1 cellular context compared by ENCODE assay signal in genomic region chr2:42957109-42958035, GRCh38.
TF ChIP-seq lines count a peak whose summit lies in the region.

No MANE protein-coding gene starts in this region.

TF ChIP-seq in HepG2, 621 proteins besides CTCF, POLR2A, EP300 and RAD21 (continued from another document and continues in another):
- TF ChIP-seq MNT (IDR thresholded peaks at IDR 0.05) (no peak), RELA (CRISPR knock-in tag; IDR thresholded peaks at IDR 0.05) (no peak), ZNF597 (CRISPR knock-in tag; IDR thresholded peaks at IDR 0.05) (no peak), ZNF556 (CRISPR knock-in tag; IDR thresholded peaks at IDR 0.05; ENCODE audit: borderline replicate concordance) (no peak), TP53 (CRISPR knock-in tag; conservative IDR thresholded peaks at IDR 0.05) (no peak), CREBL2 (CRISPR knock-in tag; IDR thresholded peaks at IDR 0.05; ENCODE audit: borderline replicate concordance) (no peak), ZBTB1 (CRISPR knock-in tag; IDR thresholded peaks at IDR 0.05; ENCODE audit: borderline replicate concordance) (no peak), MXD3 (CRISPR knock-in tag; IDR thresholded peaks at IDR 0.05) (no peak), ZEB1 (IDR thresholded peaks at IDR 0.05; ENCODE audit: insufficient replicate concordance, low read depth) (no peak), TBP (CRISPR knock-in tag; IDR thresholded peaks at IDR 0.05) (no peak), HNF1A (IDR thresholded peaks at IDR 0.05; ENCODE audit: low read depth) (peak; percentile 43; the same call in 1 of the 2 replicates), HNF1A (CRISPR knock-in tag; IDR thresholded peaks at IDR 0.05; ENCODE audit: borderline replicate concordance) (no peak), ZNF691 (CRISPR knock-in tag; IDR thresholded peaks at IDR 0.05; ENCODE audit: borderline replicate concordance, low read depth) (no peak), ZNF510 (CRISPR knock-in tag; IDR thresholded peaks at IDR 0.05; ENCODE audit: low read depth) (no peak), HMG20B (CRISPR knock-in tag; conservative IDR thresholded peaks at IDR 0.05) (no peak), ZNF101 (CRISPR knock-in tag; IDR thresholded peaks at IDR 0.05; ENCODE audit: borderline replicate concordance, low read depth) (no peak), PATZ1 (CRISPR knock-in tag; IDR thresholded peaks at IDR 0.05) (no peak; the same call in 1 of the 2 replicates), ZNF280D (CRISPR knock-in tag; IDR thresholded peaks at IDR 0.05) (no peak), CENPBD1 (CRISPR knock-in tag; IDR thresholded peaks at IDR 0.05; ENCODE audit: borderline replicate concordance, low read depth) (no peak), ZFX (CRISPR knock-in tag; IDR thresholded peaks at IDR 0.05; ENCODE audit: low read depth) (0 out of 2 replicates have a peak, but pooled peaks have one; percentile 19), ZNF225 (CRISPR knock-in tag; IDR thresholded peaks at IDR 0.05) (no peak), ZNF850 (CRISPR knock-in tag; conservative IDR thresholded peaks at IDR 0.05) (no peak), NR2C2 (CRISPR knock-in tag; IDR thresholded peaks at IDR 0.05; ENCODE audit: borderline replicate concordance) (peak; percentile 61), HNRNPUL1 (IDR thresholded peaks at IDR 0.05; ENCODE audit: low read depth, low read length) (no peak), SMYD3 (CRISPR knock-in tag; IDR thresholded peaks at IDR 0.05) (no peak), ZNF362 (CRISPR knock-in tag; IDR thresholded peaks at IDR 0.05; ENCODE audit: borderline replicate concordance) (no peak), ZKSCAN8 (CRISPR knock-in tag; IDR thresholded peaks at IDR 0.05; ENCODE audit: borderline replicate concordance) (no peak), ZFP36 (IDR thresholded peaks at IDR 0.05; ENCODE audit: borderline replicate concordance, low read depth, low read length, partially characterized antibody) (no peak), SMAD3 (CRISPR knock-in tag; IDR thresholded peaks at IDR 0.05) (no peak), ZNF530 (CRISPR knock-in tag; IDR thresholded peaks at IDR 0.05; ENCODE audit: low read depth) (no peak), ZBTB44 (CRISPR knock-in tag; IDR thresholded peaks at IDR 0.05) (no peak), MYNN (CRISPR knock-in tag; IDR thresholded peaks at IDR 0.05; ENCODE audit: low read depth) (no peak), REXO4 (CRISPR knock-in tag; IDR thresholded peaks at IDR 0.05; ENCODE audit: borderline replicate concordance) (no peak), ZNF839 (CRISPR knock-in tag; IDR thresholded peaks at IDR 0.05; ENCODE audit: borderline replicate concordance) (no peak), SP140L (CRISPR knock-in tag; IDR thresholded peaks at IDR 0.05; ENCODE audit: borderline replicate concordance) (no peak), ZBTB33 (CRISPR knock-in tag; IDR thresholded peaks at IDR 0.05) (peak; percentile 71; the same call in 1 of the 2 replicates), SP5 (CRISPR knock-in tag; IDR thresholded peaks at IDR 0.05; ENCODE audit: borderline replicate concordance, low read depth) (no peak), ZBTB2 (CRISPR knock-in tag; IDR thresholded peaks at IDR 0.05; ENCODE audit: low read depth) (no peak), ZFP37 (CRISPR knock-in tag; IDR thresholded peaks at IDR 0.05; ENCODE audit: borderline replicate concordance) (no peak)
